ENCODE assay signal across 23 cellular contexts in genomic region chr15:96626936-96627577, GRCh38.
DNase-seq lines count a peak whose midpoint lies in the region; ATAC-seq, FAIRE-seq and TF ChIP-seq lines count a peak whose summit lies in the region.
"Had no signal": no experiment of that assay in that cellular context is flagged by ENCODE, and none has a peak within 500 bp of the region (broad histone marks: within the 10 kb centered on the region; RNA-seq: fewer than 3 reads in every experiment).

No MANE protein-coding gene starts in this region.

- in situ Hi-C loops in K562 (cut with MboI): no loop called here

- 0 out of 5 replicates have a peak, but pooled peaks cover 0 to 3% of the 10 kb centered on the region in 2 experiments for H3K27me3 ChIP-seq in K562 (ENCODE audit: control insufficient read depth in 2 of 2, insufficient read depth in 2 of 2, low read length in 2 of 2)
- H3K27me3 ChIP-seq in cardiac muscle cell: no peaks in the 10 kb centered on the region
- H3K27me3 ChIP-seq in subcutaneous abdominal adipose tissue (ENCODE audit: control insufficient read depth in 5 of 5, insufficient read depth in 4 of 5, low read length in 5 of 5): no peaks in the 10 kb centered on the region

- no peak for TF ChIP-seq CTCF in K562 (IDR thresholded peaks at IDR 0.05 in 2 of 3, conservative IDR thresholded peaks at IDR 0.05 in 1 of 3; ENCODE audit: insufficient read depth in 2 of 3, low read depth in 1 of 3, low read length in 3 of 3)
- TF ChIP-seq CTCF in cardiac muscle cell (IDR thresholded peaks at IDR 0.05; ENCODE audit: low read depth, low read length): no peak
- TF ChIP-seq CTCF in nephron progenitor cell (IDR thresholded peaks at IDR 0.05): no peak

- no peaks in the 10 kb centered on the region for H4K20me1 ChIP-seq in K562 (replicated peaks; ENCODE audit: control insufficient read depth, insufficient read depth, low read length)

- no peaks in the 10 kb centered on the region for H3K4me1 ChIP-seq in K562 (replicated peaks in 1 of 2; ENCODE audit: control insufficient read depth in 2 of 2, insufficient read depth in 2 of 2, low read length in 2 of 2)
- H3K4me1 ChIP-seq in cardiac muscle cell (ENCODE audit: low read depth): peaks cover 24% of the 10 kb centered on the region
- peaks cover 0 to 22% (median 10%) of the 10 kb centered on the region in 5 donors for H3K4me1 ChIP-seq in subcutaneous abdominal adipose tissue (ENCODE audit: control insufficient read depth in 5 of 5, insufficient read depth in 5 of 5, low read length in 5 of 5)

- H2AFZ ChIP-seq in K562 (ENCODE audit: low read depth, low read length): no peak overlapping the region

- peaks cover 15% of the 10 kb centered on the region for H3K4me1 Mint-ChIP-seq in nephron progenitor cell
- H3K4me1 Mint-ChIP-seq: central memory CD8-positive, alpha-beta T cell had no signal

- H3K79me2 ChIP-seq in K562 (ENCODE audit: control insufficient read depth, insufficient read depth, low read length): no peaks in the 10 kb centered on the region

- no peak overlapping the region; a peak in 1 of 4 replicates for H3K9ac ChIP-seq in K562 (ENCODE audit: insufficient read depth in 1 of 2, low read depth in 2 of 2, low read length in 2 of 2)
- peak overlapping the region in 1 of 5 donors; percentile 1 for H3K9ac ChIP-seq in subcutaneous abdominal adipose tissue (ENCODE audit: low read length in 5 of 5)

- H3K4me3 ChIP-seq in K562: no peak overlapping the region
- H3K4me3 ChIP-seq in cardiac muscle cell: no peak overlapping the region
- peak overlapping the region in 1 of 5 donors; percentile 20 for H3K4me3 ChIP-seq in subcutaneous abdominal adipose tissue (ENCODE audit: low read depth in 1 of 5, low read length in 5 of 5)

- H3K36me3 ChIP-seq in K562 (ENCODE audit: control insufficient read depth, insufficient read depth, low read length): no peaks in the 10 kb centered on the region
- H3K36me3 ChIP-seq in cardiac muscle cell: no peaks in the 10 kb centered on the region
- H3K36me3 ChIP-seq in subcutaneous abdominal adipose tissue (ENCODE audit: control insufficient read depth in 5 of 5, insufficient read depth in 5 of 5, low read length in 5 of 5): no peaks in the 10 kb centered on the region

- TF ChIP-seq POLR2A in K562 (conservative IDR thresholded peaks at IDR 0.05): no peak

- no peaks in the 10 kb centered on the region for H3K9me1 ChIP-seq in K562 (ENCODE audit: control insufficient read depth, insufficient read depth, low read length)

- CTCF ChIA-PET in K562 (lab: Yijun Ruan, JAX; ENCODE audit: low intra/inter-chr PET ratio): no interaction called here

- DNase-seq in K562 (ENCODE audit: extremely low read depth in 1 of 4, low spot score in 3 of 4) (no peak), cardiac muscle cell (ENCODE audit: low read depth in 1 of 2, low spot score in 1 of 2) (peak in 1 of 2 donors; percentile 52), nephron progenitor cell (no peak), RKO (ENCODE audit: low spot score) (no peak), dedifferentiated amniotic fluid mesenchymal stem cell (ENCODE audit: extremely low spot score) (no peak)
- no peak for DNase-seq in effector CD4-positive, alpha-beta T cell
- DNase-seq: activated CD4-positive, alpha-beta T cell treated with anti-CD3 and anti-CD28 coated beads for 4 hours; activated naive CD4-positive, alpha-beta T cell treated with anti-CD3 and anti-CD28 coated beads, Interleukin-2, amount 50 U/mL, for 16 hours; activated T-cell treated with anti-CD3 and anti-CD28 coated beads, Interleukin-2, amount 50 U/mL, for 48 hours; anterior cingulate cortex; CD4-positive, alpha-beta T cell; DMS153; erythroblast; foreskin melanocyte; HCEC 1CT; NCI-H1694 treated with DMSO at 0.1 percent for 48 hours; NCI-H2171 treated with DMSO at 0.1 percent for 48 hours; SHP77 treated with DMSO at 0.1 percent for 48 hours; T-helper 1 cell had no signal

- H3K9me3 Mint-ChIP-seq in nephron progenitor cell: no peaks in the 10 kb centered on the region
- H3K9me3 Mint-ChIP-seq: CD4-positive, alpha-beta T cell; central memory CD8-positive, alpha-beta T cell had no signal

- POLR2A ChIA-PET in K562 (lab: Yijun Ruan, JAX): no interaction called here

- H3K4me2 ChIP-seq in K562 (ENCODE audit: insufficient read depth, low read length): no peak overlapping the region

- BruUV-seq in K562 (replicated peaks; lab: Mats Ljungman, UMichigan): no TSS peak

- H3K27ac Mint-ChIP-seq in nephron progenitor cell: peak overlapping the region; percentile 77
- H3K27ac Mint-ChIP-seq: CD4-positive, alpha-beta T cell had no signal

- intact Hi-C loops in K562 (cut with micrococcal nuclease): no loop called here

- TF ChIP-seq EP300 in K562 (IDR thresholded peaks at IDR 0.05; ENCODE audit: low read length): no peak

- no peaks in the 10 kb centered on the region for H3K36me3 Mint-ChIP-seq in nephron progenitor cell (ENCODE audit: low read depth)

- H3K9me3 ChIP-seq in K562 (replicated peaks; ENCODE audit: control insufficient read depth, insufficient read depth, low read depth, low read length) (no peaks in the 10 kb centered on the region), cardiac muscle cell (ENCODE audit: low read depth) (no peaks in the 10 kb centered on the region), subcutaneous abdominal adipose tissue (ENCODE audit: control insufficient read depth in 5 of 5, low read length in 5 of 5) (no peaks in the 10 kb centered on the region)

- ATAC-seq in K562: no peak

- 6% methylated on average over 16 of the region's 16 CpGs for WGBS in K562 (ENCODE audit: insufficient coverage, low coverage, missing lambda C conversion rate)

- H3K27ac ChIP-seq in K562 (ENCODE audit: extremely low read depth, low read depth, low read length): no peak overlapping the region
- H3K27ac ChIP-seq in cardiac muscle cell: peak overlapping the region; percentile 82
- H3K27ac ChIP-seq in subcutaneous abdominal adipose tissue (ENCODE audit: low read depth, low read length): peak overlapping the region; percentile 4

- no peak overlapping the region for H3K4me3 Mint-ChIP-seq in nephron progenitor cell
- H3K4me3 Mint-ChIP-seq: CD4-positive, alpha-beta T cell; central memory CD8-positive, alpha-beta T cell had no signal

- no peak for TF ChIP-seq RAD21 in K562 (CRISPR knock-in tag; conservative IDR thresholded peaks at IDR 0.05 in 1 of 2, IDR thresholded peaks at IDR 0.05 in 1 of 2)

- FAIRE-seq in K562 (lab: Jason Lieb, UNC): no peak
- FAIRE-seq: HTR-8/SVneo, islet of Langerhans had no signal

- H3K27me3 Mint-ChIP-seq in nephron progenitor cell (ENCODE audit: low read depth, poor library complexity): peaks cover 10% of the 10 kb centered on the region
- H3K27me3 Mint-ChIP-seq: CD4-positive, alpha-beta T cell; central memory CD8-positive, alpha-beta T cell had no signal

TF ChIP-seq in K562, 482 proteins besides CTCF, POLR2A, EP300 and RAD21:
- TF ChIP-seq RCOR1 (IDR thresholded peaks at IDR 0.05; ENCODE audit: borderline replicate concordance in 1 of 2, low read depth in 2 of 2, low read length in 2 of 2) (no peak), PBX2 (CRISPR knock-in tag; IDR thresholded peaks at IDR 0.05; ENCODE audit: low read depth) (no peak), PBX2 (tag; conservative IDR thresholded peaks at IDR 0.05; ENCODE audit: low read depth) (peak; percentile 68)
TF ChIP-seq in K562: peak in this region for 1.
